ENCODE assay signal across 1 cellular context in genomic region chr22:31103111-31103510, GRCh38.
TF ChIP-seq lines count a peak whose summit lies in the region.

No MANE protein-coding gene starts in this region.

TF ChIP-seq in SK-N-SH, 30 proteins besides CTCF, POLR2A, EP300 and RAD21:
- TF ChIP-seq RXRA (IDR thresholded peaks at IDR 0.05; ENCODE audit: borderline replicate concordance, low read depth) (no peak), ELF1 (IDR thresholded peaks at IDR 0.05) (no peak), JUND (IDR thresholded peaks at IDR 0.05) (no peak), FOSL2 (IDR thresholded peaks at IDR 0.05; ENCODE audit: borderline replicate concordance, low read depth) (no peak), SIN3A (IDR thresholded peaks at IDR 0.05; ENCODE audit: borderline replicate concordance, low read depth, low read length) (no peak), TEAD4 (IDR thresholded peaks at IDR 0.05; ENCODE audit: borderline replicate concordance, insufficient read depth) (no peak), RFX5 (IDR thresholded peaks at IDR 0.05; ENCODE audit: low read length) (no peak), REST (IDR thresholded peaks at IDR 0.05; ENCODE audit: low read depth, low read length) (no peak), PBX3 (IDR thresholded peaks at IDR 0.05) (no peak)
TF ChIP-seq in SK-N-SH: peak in this region for 0.
